Comparison of ENCODE assay signal across 20 cellular contexts in genomic region chr6:97473979-97474378, GRCh38.
"Had no signal": no experiment of that assay in that cellular context is flagged by ENCODE, and none has a peak within 500 bp of the region (broad histone marks: within the 10 kb centered on the region; RNA-seq: fewer than 3 reads in every experiment).

No MANE protein-coding gene starts in this region.

- H3K4me3 ChIP-seq: esophagus squamous epithelium, gastroesophageal sphincter, mucosa of descending colon, suprapubic skin, thyroid gland had no signal

- DNase-seq: effector memory CD8-positive, alpha-beta T cell; esophagus squamous epithelium; foreskin fibroblast; glutamatergic neuron; islet precursor cell; mammary epithelial cell; mucosa of descending colon; naive thymus-derived CD8-positive, alpha-beta T cell; posterior cingulate gyrus; right cardiac atrium; small intestine; stimulated activated CD4-positive, alpha-beta T cell treated with anti-CD3 and anti-CD28 coated beads, Interleukin-12 subunit alpha, Interleukin-12 subunit beta, amount 100 ng/mL, for 4 hours; stimulated activated naive CD4-positive, alpha-beta T cell treated with Interleukin-2 at 50 U/mL for 16 hours; thyroid gland had no signal

- H3K27me3 Mint-ChIP-seq: dendritic cell treated with granulocyte-macrophage colony-stimulating factor and Interleukin-4, amounts not matched to agents 40 ng/mL and 50 ng/mL, for 4 days; type B pancreatic cell had no signal

- H3K4me1 Mint-ChIP-seq: naive thymus-derived CD8-positive, alpha-beta T cell; neural crest cell had no signal

- H3K9me3 Mint-ChIP-seq: dendritic cell treated with granulocyte-macrophage colony-stimulating factor and Interleukin-4, amounts not matched to agents 40 ng/mL and 50 ng/mL, for 4 days; effector memory CD8-positive, alpha-beta T cell; type B pancreatic cell had no signal

- H3K36me3 Mint-ChIP-seq: naive thymus-derived CD8-positive, alpha-beta T cell; type B pancreatic cell had no signal

- H3K4me3 Mint-ChIP-seq: dendritic cell treated with granulocyte-macrophage colony-stimulating factor and Interleukin-4, amounts not matched to agents 40 ng/mL and 50 ng/mL, for 4 days; effector memory CD8-positive, alpha-beta T cell; naive thymus-derived CD8-positive, alpha-beta T cell; neural crest cell; type B pancreatic cell had no signal

- H3K36me3 ChIP-seq: esophagus squamous epithelium, gastroesophageal sphincter, suprapubic skin, thyroid gland had no signal

- ATAC-seq: effector memory CD8-positive, alpha-beta T cell; gastroesophageal sphincter; left lobe of liver; mucosa of descending colon; naive thymus-derived CD8-positive, alpha-beta T cell; right cardiac atrium had no signal

- H3K27me3 ChIP-seq: esophagus squamous epithelium, gastroesophageal sphincter, suprapubic skin, thyroid gland had no signal

- H3K4me1 ChIP-seq: esophagus squamous epithelium, gastroesophageal sphincter, suprapubic skin, thyroid gland had no signal

- H3K9me3 ChIP-seq: esophagus squamous epithelium, gastroesophageal sphincter, mucosa of descending colon, suprapubic skin, thyroid gland had no signal

- H3K27ac Mint-ChIP-seq: dendritic cell treated with granulocyte-macrophage colony-stimulating factor and Interleukin-4, amounts not matched to agents 40 ng/mL and 50 ng/mL, for 4 days; effector memory CD8-positive, alpha-beta T cell; naive thymus-derived CD8-positive, alpha-beta T cell; type B pancreatic cell had no signal

- H3K27ac ChIP-seq: esophagus squamous epithelium, gastroesophageal sphincter, suprapubic skin, thyroid gland had no signal
